10 cellular contexts compared by ENCODE assay signal in genomic region chr11:8690374-8691342, GRCh38. TPM values are rescaled to one million over a fixed set of nuclear protein-coding genes. Genes with fewer than 3 reads are reported as not detected.
DNase-seq lines count a peak whose midpoint lies in the region; ATAC-seq and TF ChIP-seq lines count a peak whose summit lies in the region.
"Had no signal": no experiment of that assay in that cellular context is flagged by ENCODE, and none has a peak within 500 bp of the region (broad histone marks: within the 10 kb centered on the region; RNA-seq: fewer than 3 reads in every experiment).

No MANE protein-coding gene starts in this region.

- no peak for ATAC-seq in naive thymus-derived CD8-positive, alpha-beta T cell
- ATAC-seq: gastrocnemius medialis had no signal

- peaks cover 13% of the 10 kb centered on the region for H3K4me1 ChIP-seq in CD8-positive, alpha-beta memory T cell (ENCODE audit: insufficient read depth, low read length)

- H3K36me3 ChIP-seq in CD8-positive, alpha-beta memory T cell (ENCODE audit: insufficient read depth, low read length) = peaks cover 9% of the 10 kb centered on the region
- H3K36me3 ChIP-seq in H7 (replicated peaks; ENCODE audit: control insufficient read depth, insufficient read depth, low read length) (peaks cover 12% of the 10 kb centered on the region), WERI-Rb-1 (peaks cover 66% of the 10 kb centered on the region)

- CTCF ChIA-PET in CD8-positive, alpha-beta memory T cell (lab: Charles Lee) = no interaction called here

- POLR2A ChIA-PET in CD8-positive, alpha-beta memory T cell (lab: Charles Lee) = no interaction called here
- POLR2A ChIA-PET in naive thymus-derived CD8-positive, alpha-beta T cell (lab: Charles Lee) = interaction anchor here (1.3 kb wide), 2 partner anchors 8 to 9 kb away, joined by 4 read pairs; partner anchors contain the start of genes RPL27A and TRIM66

- TF ChIP-seq CTCF in WERI-Rb-1 (IDR thresholded peaks at IDR 0.05; ENCODE audit: low read depth, low read length) = no peak

- no peak overlapping the region for H3K4me3 ChIP-seq in CD8-positive, alpha-beta memory T cell (ENCODE audit: low read length)
- no peak overlapping the region for H3K4me3 ChIP-seq in H7 (ENCODE audit: insufficient read depth, low read depth, low read length)
- no peak overlapping the region for H3K4me3 ChIP-seq in WERI-Rb-1 (ENCODE audit: low read depth, low read length)
- H3K4me3 ChIP-seq: gastrocnemius medialis, right atrium auricular region had no signal

- H3K27me3 ChIP-seq in CD8-positive, alpha-beta memory T cell (ENCODE audit: insufficient read depth, low read length, poor library complexity, severe bottlenecking) = no peaks in the 10 kb centered on the region
- H3K27me3 ChIP-seq in H7 (ENCODE audit: control insufficient read depth, insufficient read depth, low read length) (no peaks in the 10 kb centered on the region), WERI-Rb-1 (ENCODE audit: insufficient read depth, low read depth, severe bottlenecking) (no peaks in the 10 kb centered on the region)
- H3K27me3 ChIP-seq: gastrocnemius medialis, right atrium auricular region had no signal

- no peak overlapping the region for H3K27ac ChIP-seq in CD8-positive, alpha-beta memory T cell (ENCODE audit: low read depth, low read length)
- H3K27ac ChIP-seq in WERI-Rb-1 = no peak overlapping the region
- H3K27ac ChIP-seq: right atrium auricular region had no signal

- no peak for DNase-seq in CD8-positive, alpha-beta memory T cell
- DNase-seq in H7 = peak; percentile 15
- no peak for DNase-seq in activated T-helper 2 cell treated with anti-CD3 and anti-CD28 coated beads, Interferon-gamma antibody, Interleukin-2, Interleukin-4, amounts not matched to agents 10 μg/mL and 5 μg/mL and 100 μg/mL, durations not matched to agents 14 hours and 24 hours and 36 hours (ENCODE audit: low spot score)
- no peak for DNase-seq in naive thymus-derived CD8-positive, alpha-beta T cell
- DNase-seq in NCI-H510A treated with DMSO at 0.1 percent for 48 hours (lab: John Stamatoyannopoulos, UW) = no peak
- DNase-seq in WERI-Rb-1 = no peak
- DNase-seq in NCI-H2171 treated with DMSO at 0.1 percent for 48 hours (lab: John Stamatoyannopoulos, UW) = no peak
- DNase-seq: gastrocnemius medialis, Kasumi-1 had no signal

- H3K9me3 Mint-ChIP-seq in CD8-positive, alpha-beta memory T cell = no peaks in the 10 kb centered on the region
- no peaks in the 10 kb centered on the region for H3K9me3 Mint-ChIP-seq in activated T-helper 2 cell treated with anti-CD3 and anti-CD28 coated beads, Interferon-gamma antibody, Interleukin-2, Interleukin-4, amounts not matched to agents 10 μg/mL and 5 μg/mL and 100 μg/mL, durations not matched to agents 14 hours and 24 hours and 36 hours
- H3K9me3 Mint-ChIP-seq in naive thymus-derived CD8-positive, alpha-beta T cell = no peaks in the 10 kb centered on the region

- peaks cover 26 to 38% (median 27%) of the 10 kb centered on the region in 3 donors for H3K4me1 Mint-ChIP-seq in CD8-positive, alpha-beta memory T cell
- H3K4me1 Mint-ChIP-seq in activated T-helper 2 cell treated with anti-CD3 and anti-CD28 coated beads, Interferon-gamma antibody, Interleukin-2, Interleukin-4, amounts not matched to agents 10 μg/mL and 5 μg/mL and 100 μg/mL, durations not matched to agents 14 hours and 24 hours and 36 hours (ENCODE audit: low read depth) = peaks cover 32% of the 10 kb centered on the region
- H3K4me1 Mint-ChIP-seq in naive thymus-derived CD8-positive, alpha-beta T cell = peaks cover 18 to 28% (median 27%) of the 10 kb centered on the region in 4 donors

- peak overlapping the region in 3 of 8 donors; percentile 91 to 97 (median 96) for H3K27ac Mint-ChIP-seq in CD8-positive, alpha-beta memory T cell
- no peak overlapping the region for H3K27ac Mint-ChIP-seq in activated T-helper 2 cell treated with anti-CD3 and anti-CD28 coated beads, Interferon-gamma antibody, Interleukin-2, Interleukin-4, amounts not matched to agents 10 μg/mL and 5 μg/mL and 100 μg/mL, durations not matched to agents 14 hours and 24 hours and 36 hours
- peak overlapping the region in 5 of 10 donors; percentile 29 to 99 (median 96) for H3K27ac Mint-ChIP-seq in naive thymus-derived CD8-positive, alpha-beta T cell

- intact Hi-C loops in activated T-helper 2 cell treated with anti-CD3 and anti-CD28 coated beads, Interferon-gamma antibody, Interleukin-2, Interleukin-4, amounts not matched to agents 10 μg/mL and 5 μg/mL and 100 μg/mL, durations not matched to agents 14 hours and 24 hours and 36 hours (cut with micrococcal nuclease) = loop anchor here (1.0 kb wide), 1 partner anchor 8 kb away; the partner anchor contains the start of genes RPL27A and TRIM66

- H3K36me3 Mint-ChIP-seq in CD8-positive, alpha-beta memory T cell = peaks cover 0 to 29% (median 3%) of the 10 kb centered on the region in 3 donors
- peaks cover 86% of the 10 kb centered on the region for H3K36me3 Mint-ChIP-seq in activated T-helper 2 cell treated with anti-CD3 and anti-CD28 coated beads, Interferon-gamma antibody, Interleukin-2, Interleukin-4, amounts not matched to agents 10 μg/mL and 5 μg/mL and 100 μg/mL, durations not matched to agents 14 hours and 24 hours and 36 hours (ENCODE audit: low read depth)
- peaks cover 0 to 14% (median 4%) of the 10 kb centered on the region in 3 donors for H3K36me3 Mint-ChIP-seq in naive thymus-derived CD8-positive, alpha-beta T cell

- no peaks in the 10 kb centered on the region for H3K9me3 ChIP-seq in CD8-positive, alpha-beta memory T cell (ENCODE audit: low read length)
- H3K9me3 ChIP-seq in WERI-Rb-1 (ENCODE audit: severe bottlenecking) = no peaks in the 10 kb centered on the region
- H3K9me3 ChIP-seq: gastrocnemius medialis, right atrium auricular region had no signal

- H3K4me3 Mint-ChIP-seq in CD8-positive, alpha-beta memory T cell = peak overlapping the region in 6 of 7 donors; percentile 94 to 98 (median 97)
- peak overlapping the region; percentile 94 for H3K4me3 Mint-ChIP-seq in activated T-helper 2 cell treated with anti-CD3 and anti-CD28 coated beads, Interferon-gamma antibody, Interleukin-2, Interleukin-4, amounts not matched to agents 10 μg/mL and 5 μg/mL and 100 μg/mL, durations not matched to agents 14 hours and 24 hours and 36 hours (ENCODE audit: low read depth)
- H3K4me3 Mint-ChIP-seq in naive thymus-derived CD8-positive, alpha-beta T cell = peak overlapping the region; percentile 90 to 98 (median 96)

- H3K27me3 Mint-ChIP-seq in CD8-positive, alpha-beta memory T cell = no peaks in the 10 kb centered on the region
- H3K27me3 Mint-ChIP-seq in activated T-helper 2 cell treated with anti-CD3 and anti-CD28 coated beads, Interferon-gamma antibody, Interleukin-2, Interleukin-4, amounts not matched to agents 10 μg/mL and 5 μg/mL and 100 μg/mL, durations not matched to agents 14 hours and 24 hours and 36 hours (ENCODE audit: low read depth) = no peaks in the 10 kb centered on the region
- no peaks in the 10 kb centered on the region for H3K27me3 Mint-ChIP-seq in naive thymus-derived CD8-positive, alpha-beta T cell

RNA-seq across cellular contexts. Expression of gene RPL27A, which starts 8.1 kb away (rescaled TPM):
- total RNA-seq in CD8-positive, alpha-beta memory T cell = 1,000 to 10,000 TPM; 1,148 to 1,170 TPM
- 3,471 TPM for polyA plus RNA-seq in CD8-positive, alpha-beta memory T cell
- total RNA-seq in H7 (2014; rRNA removed; shearing (Covaris generic)) = 901 and 1,070 TPM in 2 replicates
- total RNA-seq in activated T-helper 2 cell treated with anti-CD3 and anti-CD28 coated beads, Interferon-gamma antibody, Interleukin-2, Interleukin-4, amounts not matched to agents 10 μg/mL and 5 μg/mL and 100 μg/mL, durations not matched to agents 14 hours and 24 hours and 36 hours = 749 and 766 TPM in 2 replicates
- total RNA-seq in naive thymus-derived CD8-positive, alpha-beta T cell = 1,000 to 10,000 TPM; 1,430 to 1,467 TPM
- 1,000 to 10,000 TPM; 4,481 to 4,848 (median 4,520) TPM for polyA plus RNA-seq in naive thymus-derived CD8-positive, alpha-beta T cell

RNA-seq across cellular contexts. Expression of gene TRIM66, which starts 8.2 kb away (rescaled TPM):
- total RNA-seq in CD8-positive, alpha-beta memory T cell = 10 to 100 TPM; 27.7 to 29.7 TPM
- 0.43 TPM for polyA plus RNA-seq in CD8-positive, alpha-beta memory T cell
- 0.83 and 0.96 TPM in 2 replicates for total RNA-seq in H7 (2014; rRNA removed; shearing (Covaris generic))
- 13.6 and 14.6 TPM in 2 replicates for total RNA-seq in activated T-helper 2 cell treated with anti-CD3 and anti-CD28 coated beads, Interferon-gamma antibody, Interleukin-2, Interleukin-4, amounts not matched to agents 10 μg/mL and 5 μg/mL and 100 μg/mL, durations not matched to agents 14 hours and 24 hours and 36 hours
- total RNA-seq in naive thymus-derived CD8-positive, alpha-beta T cell = 10 to 100 TPM; 39.4 to 50.8 TPM
- under 1 TPM; 0.14 to 0.53 (median 0.18) TPM for polyA plus RNA-seq in naive thymus-derived CD8-positive, alpha-beta T cell
